In the genomic region with DNA sequence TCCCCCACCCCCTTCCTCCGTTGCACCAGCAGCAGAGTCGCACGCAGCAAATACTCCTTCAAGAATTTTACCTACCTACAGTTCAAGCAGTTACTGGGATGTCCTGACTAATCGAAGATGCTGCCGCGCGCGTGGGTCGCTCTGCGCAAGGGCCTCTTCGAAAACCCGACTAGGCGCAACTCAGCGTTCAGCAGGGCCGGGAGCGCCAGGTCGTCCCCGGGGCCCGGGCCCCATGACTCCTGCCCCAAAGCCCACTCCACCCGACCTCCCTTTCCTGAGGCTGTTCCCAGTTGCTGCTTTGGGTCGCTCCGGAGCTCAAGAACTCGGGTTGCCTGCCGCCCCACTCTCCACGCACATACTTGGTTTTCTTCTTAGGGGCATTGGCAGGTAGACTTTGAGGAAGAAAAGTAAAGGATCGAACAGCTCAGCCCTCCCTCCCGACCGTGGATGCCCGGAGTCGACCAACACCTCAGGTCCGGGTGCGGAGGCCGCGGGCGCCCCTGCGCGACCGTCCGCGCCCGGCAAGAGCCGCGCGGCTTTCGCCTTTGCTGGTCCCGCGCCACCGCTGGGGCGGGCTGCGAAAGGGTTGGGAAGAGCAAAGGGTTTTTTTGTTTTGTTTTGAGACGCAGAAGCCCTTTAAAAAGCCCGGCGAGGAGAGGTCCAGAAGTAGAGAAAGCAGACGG, we compare ENCODE assay signal across 1 cellular context.
TF ChIP-seq lines count a peak whose summit lies in the region.

No MANE protein-coding gene starts in this region.

TF ChIP-seq in IMR-90, 13 proteins besides CTCF, POLR2A, EP300 and RAD21:
- TF ChIP-seq RCOR1 (IDR thresholded peaks at IDR 0.05; ENCODE audit: insufficient replicate concordance, low read length) (no peak), MXI1 (IDR thresholded peaks at IDR 0.05; ENCODE audit: borderline replicate concordance, low read depth, low read length) (no peak), CHD1 (IDR thresholded peaks at IDR 0.05; ENCODE audit: low read depth, low read length) (no peak), NFE2L2 (IDR thresholded peaks at IDR 0.05; ENCODE audit: low read depth, low read length) (no peak), SMC3 (IDR thresholded peaks at IDR 0.05; ENCODE audit: low read depth, low read length) (no peak), CEBPB (IDR thresholded peaks at IDR 0.05; ENCODE audit: low read depth, low read length) (no peak), RFX5 (IDR thresholded peaks at IDR 0.05; ENCODE audit: low read depth, low read length) (no peak), MAFK (IDR thresholded peaks at IDR 0.05; ENCODE audit: low read depth, low read length) (no peak), BHLHE40 (IDR thresholded peaks at IDR 0.05; ENCODE audit: low read depth, low read length) (no peak), MAZ (IDR thresholded peaks at IDR 0.05; ENCODE audit: borderline replicate concordance, low read depth, low read length) (no peak), FOS (IDR thresholded peaks at IDR 0.05; ENCODE audit: low read depth, low read length) (no peak), ELK1 (IDR thresholded peaks at IDR 0.05; ENCODE audit: borderline replicate concordance, low read depth, low read length) (no peak), USF2 (IDR thresholded peaks at IDR 0.05; ENCODE audit: low read depth, low read length) (no peak)
